In genomic region chr2:109609352-109610024, GRCh38 we compare ENCODE assay signal across 10 cellular contexts. TPM values are rescaled to one million over a fixed set of nuclear protein-coding genes. Genes with fewer than 3 reads are reported as not detected.
DNase-seq lines count a peak whose midpoint lies in the region; ATAC-seq, FAIRE-seq and TF ChIP-seq lines count a peak whose summit lies in the region.
"Had no signal": no experiment of that assay in that cellular context is flagged by ENCODE, and none has a peak within 500 bp of the region (broad histone marks: within the 10 kb centered on the region; RNA-seq: fewer than 3 reads in every experiment).

No MANE protein-coding gene starts in this region.

- no peak for TF ChIP-seq CTCF in AG09309 (IDR thresholded peaks at IDR 0.05; ENCODE audit: control insufficient read depth, insufficient read depth, low read depth, low read length, missing control alignments)
- TF ChIP-seq CTCF in bronchial epithelial cell (IDR thresholded peaks at IDR 0.05; ENCODE audit: insufficient read depth, low read length, severe bottlenecking): no peak
- TF ChIP-seq CTCF in mesothelial cell of epicardium (IDR thresholded peaks at IDR 0.05; ENCODE audit: unreplicated experiment): no peak
- TF ChIP-seq CTCF in body of pancreas (IDR thresholded peaks at IDR 0.05): no peak

- peaks cover 3% of the 10 kb centered on the region for H3K36me3 Mint-ChIP-seq in mesothelial cell of epicardium

- no peak for FAIRE-seq in bronchial epithelial cell (lab: Jason Lieb, UNC)
- FAIRE-seq in GM19239 (lab: Jason Lieb, UNC): no peak

- TF ChIP-seq POLR2A in body of pancreas (IDR thresholded peaks at IDR 0.05): no peak

- ATAC-seq in GM19452 (IDR thresholded peaks at IDR 0.05; ENCODE audit: unreplicated experiment) (no peak), body of pancreas (no peak)

- peak overlapping the region; percentile 93 for H3K27ac Mint-ChIP-seq in mesothelial cell of epicardium

- no peaks in the 10 kb centered on the region for H3K27me3 ChIP-seq in bronchial epithelial cell (ENCODE audit: control insufficient read depth, insufficient read depth, low read length)
- H3K27me3 ChIP-seq in body of pancreas: no peaks in the 10 kb centered on the region
- H3K27me3 ChIP-seq: vagina had no signal

- H3K27ac ChIP-seq in body of pancreas: no peak overlapping the region
- H3K27ac ChIP-seq: vagina had no signal

- H3K27me3 Mint-ChIP-seq in mesothelial cell of epicardium (ENCODE audit: low read depth): no peaks in the 10 kb centered on the region

- 67 to 78% methylated on average over 8 of the region's 8 CpGs for WGBS in body of pancreas, 2 donors

- DNase-seq in AG09309 (ENCODE audit: low read depth) (no peak), HS-27A (ENCODE audit: low read depth) (peak; percentile 81), bronchial epithelial cell (ENCODE audit: low read depth) (peak; percentile 69), mesothelial cell of epicardium (ENCODE audit: low spot score in 2 of 2, unreplicated experiment in 2 of 2) (no peak), GM19239 (ENCODE audit: insufficient read length, low spot score) (no peak), NCI-H82 (lab: John Stamatoyannopoulos, UW) (no peak), body of pancreas (no peak)
- DNase-seq: DND-41 had no signal

- peak overlapping the region; percentile 57 for H3K4me3 Mint-ChIP-seq in mesothelial cell of epicardium

- H3K4me1 ChIP-seq in body of pancreas: peaks cover 12% of the 10 kb centered on the region

- peaks cover 56% of the 10 kb centered on the region for H3K4me1 Mint-ChIP-seq in mesothelial cell of epicardium

- no peaks in the 10 kb centered on the region for H3K9me3 ChIP-seq in body of pancreas
- H3K9me3 ChIP-seq: vagina had no signal

- no peaks in the 10 kb centered on the region for H3K9me3 Mint-ChIP-seq in mesothelial cell of epicardium

- H3K4me3 ChIP-seq in AG09309 (ENCODE audit: control insufficient read depth, low read depth, low read length) (peak overlapping the region; percentile 3), bronchial epithelial cell (ENCODE audit: low read depth, low read length) (no peak overlapping the region), body of pancreas (no peak overlapping the region)
- H3K4me3 ChIP-seq: vagina had no signal

- intact Hi-C loops in body of pancreas (cut with DNase I): no loop called here

- H3K36me3 ChIP-seq in bronchial epithelial cell (ENCODE audit: control insufficient read depth, insufficient read depth, low read length): no peaks in the 10 kb centered on the region
- H3K36me3 ChIP-seq in body of pancreas (replicated peaks in 1 of 2; ENCODE audit: insufficient read depth in 1 of 2, low read depth in 2 of 2): no peaks in the 10 kb centered on the region
- H3K36me3 ChIP-seq: vagina had no signal

RNA-seq across cellular contexts. Expression of gene SEPTIN10, which starts 4.3 kb away (rescaled TPM):
- total RNA-seq in bronchial epithelial cell (62.4 and 89.7 TPM in 2 replicates), mesothelial cell of epicardium (64.9 to 69.2 TPM (median 69.1 TPM) in 3 replicates), body of pancreas (10 to 100 TPM; 44.9 to 46.5 TPM)

RNA-seq across cellular contexts. Expression of gene SOWAHC, which starts 4.7 kb away (rescaled TPM):
- total RNA-seq in bronchial epithelial cell: 48.4 and 63.5 TPM in 2 replicates
- 15.9 to 16.8 TPM (median 16.0 TPM) in 3 replicates for total RNA-seq in mesothelial cell of epicardium
- 10 to 100 TPM in 1 of 2 donors, 1 to 10 TPM in 1; 8.8 to 11.2 TPM for total RNA-seq in body of pancreas

Comparison
In these comparisons a context has a peak if more than half of its experiments do, and no peak if none do; other contexts are left out.
1. DNase-seq: peak in HS-27A (single experiment) and bronchial epithelial cell (single experiment); none in AG09309 (single experiment), mesothelial cell of epicardium (0 of 2), GM19239 (single experiment), NCI-H82 (single experiment) and body of pancreas (0 of 4).